In the genomic region with DNA sequence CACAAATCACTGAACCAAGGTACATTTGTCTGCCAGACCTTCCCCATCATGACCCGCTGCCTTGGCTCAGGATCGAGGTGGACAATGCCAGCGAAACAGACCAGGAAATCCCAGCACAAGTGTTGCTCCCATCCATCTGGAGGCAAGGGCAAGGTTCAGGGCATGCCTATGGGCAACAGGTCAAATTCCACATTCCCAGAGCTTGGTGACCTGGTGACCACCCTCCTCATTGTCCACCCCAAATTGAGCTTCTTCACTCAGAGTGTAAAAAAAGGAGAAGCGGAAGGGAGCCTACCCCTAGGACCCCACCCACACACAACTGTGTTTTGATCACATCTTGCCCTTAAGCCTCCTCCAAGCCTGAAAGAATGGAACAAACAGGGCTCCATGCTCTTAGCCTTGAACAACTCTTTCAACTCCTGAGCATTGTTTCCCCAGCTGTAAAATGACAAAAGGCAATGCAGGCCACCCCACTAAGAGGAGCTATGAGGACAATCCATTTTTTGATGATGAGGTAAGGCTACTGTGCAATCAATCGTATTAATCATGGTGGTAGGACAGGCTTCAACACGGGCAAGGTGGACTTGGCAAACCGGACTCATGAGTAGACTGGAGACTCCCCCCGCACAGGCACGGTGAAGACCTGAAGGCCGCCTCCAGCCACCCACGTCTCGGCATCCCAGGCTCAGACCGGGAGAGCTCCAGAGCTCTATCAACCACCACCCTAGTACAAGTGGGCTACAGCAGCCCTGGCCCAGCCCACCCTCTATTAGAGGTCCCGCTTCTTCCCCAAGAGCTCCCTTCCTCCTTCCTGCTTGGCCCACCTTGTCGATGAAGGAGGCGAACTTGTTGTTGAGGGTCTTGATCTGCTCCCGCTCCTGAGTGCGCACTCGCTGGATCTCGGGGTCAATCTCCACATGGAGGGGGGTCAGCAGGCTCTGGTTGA, we compare ENCODE assay signal across 1 cellular context.
TF ChIP-seq lines count a peak whose summit lies in the region.

No MANE protein-coding gene starts in this region.

TF ChIP-seq in K562, 482 proteins besides CTCF, POLR2A, EP300 and RAD21:
- TF ChIP-seq ZNF644 (tag; IDR thresholded peaks at IDR 0.05; ENCODE audit: low read depth) (no peak), AFF1 (IDR thresholded peaks at IDR 0.05; ENCODE audit: low read depth in 1 of 2, partially characterized antibody in 2 of 2) (no peak), ZNF830 (CRISPR knock-in tag; IDR thresholded peaks at IDR 0.05) (no peak), IRF1 (CRISPR knock-in tag; IDR thresholded peaks at IDR 0.05; ENCODE audit: borderline replicate concordance) (no peak), TAF9B (IDR thresholded peaks at IDR 0.05; ENCODE audit: partially characterized antibody) (no peak), SPI1 (IDR thresholded peaks at IDR 0.05; ENCODE audit: borderline replicate concordance, low read depth, low read length) (0 out of 2 replicates have a peak, but pooled peaks have one; percentile 8)
TF ChIP-seq in K562: peak in this region for 1.
